In genomic region chr20:52972965-52973819, GRCh38 we compare ENCODE assay signal across 8 cellular contexts. TPM values are rescaled to one million over a fixed set of nuclear protein-coding genes. Genes with fewer than 3 reads are reported as not detected.
DNase-seq lines count a peak whose midpoint lies in the region; ATAC-seq and TF ChIP-seq lines count a peak whose summit lies in the region.

No MANE protein-coding gene starts in this region.

- ATAC-seq in left ventricle myocardium superior (peak; percentile 66), gastrocnemius medialis (peak in 1 of 2 donors; percentile 44), HG03354 (IDR thresholded peaks at IDR 0.05; ENCODE audit: poor library complexity, severe bottlenecking, unreplicated experiment) (no peak), GM21526 (IDR thresholded peaks at IDR 0.05; ENCODE audit: low FRiP score, unreplicated experiment) (no peak)

- TF ChIP-seq POLR2A in gastrocnemius medialis (IDR thresholded peaks at IDR 0.05): no peak

- H3K4me1 ChIP-seq in gastrocnemius medialis: no peaks in the 10 kb centered on the region

- H3K27me3 ChIP-seq in gastrocnemius medialis: peaks cover 0 to 6% (median 0%) of the 10 kb centered on the region in 3 donors

- peak overlapping the region; percentile 53 to 59 (median 56) for H3K4me3 ChIP-seq in gastrocnemius medialis

- H3K36me3 ChIP-seq in gastrocnemius medialis: no peaks in the 10 kb centered on the region

- DNase-seq in NCI-H345 (lab: John Stamatoyannopoulos, UW) (peak; percentile 22), NCI-H345 treated with DMSO at 0.1 percent for 48 hours (lab: John Stamatoyannopoulos, UW; ENCODE audit: unreplicated experiment) (no peak), left ventricle myocardium superior (peak; percentile 29), gastrocnemius medialis (no peak), AML-193 (lab: John Stamatoyannopoulos, UW) (no peak)
- peak; percentile 12 for DNase-seq in activated effector memory CD4-positive, alpha-beta T cell treated with Interleukin-2 at 50 U/mL for 16 hours

- in situ Hi-C loops in gastrocnemius medialis (cut with MboI; ENCODE audit: low sequenced_read_pairs in 4 of 4): no loop called here

- peak overlapping the region; percentile 22 to 61 (median 54) for H3K27ac ChIP-seq in gastrocnemius medialis

- H3K9me3 ChIP-seq in gastrocnemius medialis: no peaks in the 10 kb centered on the region

- intact Hi-C loops in left ventricle myocardium superior (cut with micrococcal nuclease) (no loop called here), gastrocnemius medialis (cut with DNase I; ENCODE audit: low total_unique reads) (loop anchor here (10.0 kb wide), 1 partner anchor 62 kb away; no protein-coding TSS in a partner anchor)

- no peak for TF ChIP-seq CTCF in gastrocnemius medialis (IDR thresholded peaks at IDR 0.05 in 4 of 5, conservative IDR thresholded peaks at IDR 0.05 in 1 of 5)

RNA-seq across cellular contexts. Expression of gene TSHZ2, which starts 1.0 kb away (rescaled TPM):
- total RNA-seq in left ventricle myocardium superior (5.2 TPM), gastrocnemius medialis (1 to 10 TPM; 1.0 to 3.5 (median 2.8) TPM)

Comparison
In these comparisons a context has a peak if more than half of its experiments do, and no peak if none do; other contexts are left out.
1. DNase-seq: peak in NCI-H345 (single experiment), activated effector memory CD4-positive, alpha-beta T cell treated with Interleukin-2 at 50 U/mL for 16 hours (single experiment) and left ventricle myocardium superior (single experiment); none in NCI-H345 treated with DMSO at 0.1 percent for 48 hours (single experiment), gastrocnemius medialis (0 of 2) and AML-193 (0 of 2).